27 cellular contexts compared by ENCODE assay signal in genomic region chr17:48970865-48971687, GRCh38. TPM values are rescaled to one million over a fixed set of nuclear protein-coding genes. Genes with fewer than 3 reads are reported as not detected.
DNase-seq lines count a peak whose midpoint lies in the region; ATAC-seq and TF ChIP-seq lines count a peak whose summit lies in the region.
"Had no signal": no experiment of that assay in that cellular context is flagged by ENCODE, and none has a peak within 500 bp of the region (broad histone marks: within the 10 kb centered on the region; RNA-seq: fewer than 3 reads in every experiment).

No MANE protein-coding gene starts in this region.

- H3K27ac Mint-ChIP-seq in activated naive CD8-positive, alpha-beta T cell treated with anti-CD3 and anti-CD28 coated beads, Interleukin-2, amount 50 U/mL, for 24 hours: no peak overlapping the region
- H3K27ac Mint-ChIP-seq: dendritic cell treated with granulocyte-macrophage colony-stimulating factor and Interleukin-4, amounts not matched to agents 40 ng/mL and 50 ng/mL, for 4 days; memory B cell; natural killer cell; stimulated activated naive CD8-positive, alpha-beta T cell treated with anti-CD3 and anti-CD28 coated beads, Interleukin-15, Interleukin-2, amounts not matched to agents 100 ng/mL and 50 ng/mL, for 24 hours had no signal

- TF ChIP-seq EP300 in sigmoid colon (IDR thresholded peaks at IDR 0.05): no peak

- BruUV-seq in HCT116 (replicated peaks; lab: Mats Ljungman, UMichigan): no TSS peak

- H3K9ac ChIP-seq in HCT116 (ENCODE audit: low read length): no peak overlapping the region

- H3K4me2 ChIP-seq in HCT116 (ENCODE audit: low read length) (peak overlapping the region; percentile 74), hepatocyte (peak overlapping the region; percentile 43)

- H3K9me3 Mint-ChIP-seq in activated naive CD8-positive, alpha-beta T cell treated with anti-CD3 and anti-CD28 coated beads, Interleukin-2, amount 50 U/mL, for 24 hours: no peaks in the 10 kb centered on the region
- H3K9me3 Mint-ChIP-seq: dendritic cell treated with granulocyte-macrophage colony-stimulating factor and Interleukin-4, amounts not matched to agents 40 ng/mL and 50 ng/mL, for 4 days; memory B cell; natural killer cell; stimulated activated naive CD8-positive, alpha-beta T cell treated with anti-CD3 and anti-CD28 coated beads, Interleukin-15, Interleukin-2, amounts not matched to agents 100 ng/mL and 50 ng/mL, for 24 hours had no signal

- H3K36me3 ChIP-seq in HCT116 (ENCODE audit: control insufficient read depth in 1 of 2, insufficient read depth in 2 of 2, low read length in 2 of 2) (no peaks in the 10 kb centered on the region), RWPE2 (ENCODE audit: low read depth) (no peaks in the 10 kb centered on the region), hepatocyte (replicated peaks; ENCODE audit: insufficient read depth, low read depth) (no peaks in the 10 kb centered on the region), sigmoid colon (no peaks in the 10 kb centered on the region), lower lobe of right lung (no peaks in the 10 kb centered on the region)
- H3K36me3 ChIP-seq: cardiac muscle cell, transverse colon had no signal

- H4K20me1 ChIP-seq in HCT116 (ENCODE audit: insufficient read depth): no peaks in the 10 kb centered on the region
- H4K20me1 ChIP-seq in hepatocyte (ENCODE audit: insufficient read depth, poor library complexity, severe bottlenecking): no peaks in the 10 kb centered on the region

- no peak for TF ChIP-seq RAD21 in HCT116 (IDR thresholded peaks at IDR 0.05; ENCODE audit: low read depth)

- ATAC-seq in HCT116: peak; percentile 12
- no peak for ATAC-seq in RWPE2 (ENCODE audit: low read depth)
- ATAC-seq in activated naive CD8-positive, alpha-beta T cell treated with anti-CD3 and anti-CD28 coated beads, Interleukin-2, amount 50 U/mL, for 24 hours: no peak
- no peak for ATAC-seq in lower lobe of right lung
- ATAC-seq: natural killer cell had no signal

- H2AFZ ChIP-seq in HCT116 (ENCODE audit: low read depth, low read length, poor library complexity, severe bottlenecking) (peak overlapping the region; percentile 13), hepatocyte (no peak overlapping the region)

- TF ChIP-seq CTCF in HCT116 (IDR thresholded peaks at IDR 0.05 in 2 of 3, conservative IDR thresholded peaks at IDR 0.05 in 1 of 3; ENCODE audit: borderline replicate concordance in 1 of 3, insufficient read depth in 1 of 3, low read depth in 2 of 3, low read length in 2 of 3): 0 out of 6 replicates have a peak, but pooled peaks of 1 of the 3 experiments have one; percentile 2
- no peak for TF ChIP-seq CTCF in RWPE2 (IDR thresholded peaks at IDR 0.05; ENCODE audit: poor library complexity, severe bottlenecking)
- no peak for TF ChIP-seq CTCF in hepatocyte (IDR thresholded peaks at IDR 0.05; ENCODE audit: poor library complexity)
- TF ChIP-seq CTCF in sigmoid colon (IDR thresholded peaks at IDR 0.05): no peak
- TF ChIP-seq CTCF in lower lobe of right lung (IDR thresholded peaks at IDR 0.05): no peak

- intact Hi-C loops in HCT116 (cut with micrococcal nuclease) (no loop called here), sigmoid colon (cut with DNase I) (no loop called here), lower lobe of right lung (cut with DNase I) (no loop called here)

- WGBS in hepatocyte (ENCODE audit: low lambda C conversion rate, missing lambda C conversion rate): 59% methylated on average over 12 of the region's 12 CpGs
- 64 to 82% methylated on average over 12 of the region's 12 CpGs for WGBS in sigmoid colon, 2 donors

- peaks cover 7% of the 10 kb centered on the region for H3K4me1 Mint-ChIP-seq in activated naive CD8-positive, alpha-beta T cell treated with anti-CD3 and anti-CD28 coated beads, Interleukin-2, amount 50 U/mL, for 24 hours
- H3K4me1 Mint-ChIP-seq: memory B cell, natural killer cell had no signal

- H3K4me1 ChIP-seq in HCT116 (ENCODE audit: control insufficient read depth in 1 of 2, insufficient read depth in 2 of 2, low read length in 2 of 2): peaks cover 46 to 50% of the 10 kb centered on the region in 2 experiments
- H3K4me1 ChIP-seq in RWPE2 (ENCODE audit: insufficient read depth, poor library complexity, severe bottlenecking): peaks cover 14% of the 10 kb centered on the region
- H3K4me1 ChIP-seq in hepatocyte (ENCODE audit: insufficient read depth): peaks cover 22% of the 10 kb centered on the region
- peaks cover 0 to 14% (median 12%) of the 10 kb centered on the region in 4 donors for H3K4me1 ChIP-seq in sigmoid colon
- H3K4me1 ChIP-seq in lower lobe of right lung: no peaks in the 10 kb centered on the region

- H3K9me2 ChIP-seq in HCT116 (ENCODE audit: insufficient read depth) (no peaks in the 10 kb centered on the region), hepatocyte (replicated peaks; ENCODE audit: insufficient read depth) (no peaks in the 10 kb centered on the region)

- H3K27me3 Mint-ChIP-seq in activated naive CD8-positive, alpha-beta T cell treated with anti-CD3 and anti-CD28 coated beads, Interleukin-2, amount 50 U/mL, for 24 hours: peaks cover 43% of the 10 kb centered on the region

- TF ChIP-seq POLR2A in HCT116 (IDR thresholded peaks at IDR 0.05; ENCODE audit: borderline replicate concordance, extremely low read depth, insufficient read depth, insufficient read length): no peak
- TF ChIP-seq POLR2A in sigmoid colon (IDR thresholded peaks at IDR 0.05): no peak

- H3K36me3 Mint-ChIP-seq in activated naive CD8-positive, alpha-beta T cell treated with anti-CD3 and anti-CD28 coated beads, Interleukin-2, amount 50 U/mL, for 24 hours (ENCODE audit: low read depth): no peaks in the 10 kb centered on the region
- H3K36me3 Mint-ChIP-seq: memory B cell, natural killer cell had no signal

- H3K4me3 ChIP-seq in HCT116 (replicated peaks in 1 of 2; ENCODE audit: low read depth in 1 of 2, low read length in 2 of 2): no peak overlapping the region
- no peak overlapping the region for H3K4me3 ChIP-seq in RWPE2 (ENCODE audit: severe bottlenecking)
- H3K4me3 ChIP-seq in hepatocyte: no peak overlapping the region
- H3K4me3 ChIP-seq in sigmoid colon: no peak overlapping the region
- no peak overlapping the region for H3K4me3 ChIP-seq in lower lobe of right lung
- H3K4me3 ChIP-seq: cardiac muscle cell, transverse colon had no signal

- H3K79me2 ChIP-seq in HCT116 (ENCODE audit: insufficient read depth, low read length) (no peaks in the 10 kb centered on the region), hepatocyte (no peaks in the 10 kb centered on the region)

- CTCF ChIA-PET in HCT116 (lab: Charles Lee): no interaction called here

- H3K27me3 ChIP-seq in HCT116 (ENCODE audit: insufficient read depth, low read length): no peaks in the 10 kb centered on the region
- H3K27me3 ChIP-seq in RWPE2 (ENCODE audit: insufficient read depth, poor library complexity, severe bottlenecking): no peaks in the 10 kb centered on the region
- no peaks in the 10 kb centered on the region for H3K27me3 ChIP-seq in hepatocyte
- H3K27me3 ChIP-seq in sigmoid colon: peaks cover 0 to 11% (median 0%) of the 10 kb centered on the region in 3 donors
- peaks cover 32% of the 10 kb centered on the region for H3K27me3 ChIP-seq in lower lobe of right lung (ENCODE audit: low read depth)
- H3K27me3 ChIP-seq: cardiac muscle cell had no signal

- POLR2A ChIA-PET in HCT116 (lab: Charles Lee): interaction anchor here (0.6 to 4.2 kb wide), 4 partner anchors 10 to 207 kb away, joined by 3 to 17 read pairs (median 4); partner anchors contain the start of gene SNF8

- H3K27ac ChIP-seq in HCT116 (ENCODE audit: low read depth, low read length) (no peak overlapping the region), RWPE2 (ENCODE audit: poor library complexity, severe bottlenecking) (peak overlapping the region; percentile 73), hepatocyte (peak overlapping the region; percentile 86), sigmoid colon (no peak overlapping the region), lower lobe of right lung (no peak overlapping the region)

- no peak overlapping the region for H3K4me3 Mint-ChIP-seq in activated naive CD8-positive, alpha-beta T cell treated with anti-CD3 and anti-CD28 coated beads, Interleukin-2, amount 50 U/mL, for 24 hours
- H3K4me3 Mint-ChIP-seq: dendritic cell treated with granulocyte-macrophage colony-stimulating factor and Interleukin-4, amounts not matched to agents 40 ng/mL and 50 ng/mL, for 4 days; memory B cell; natural killer cell; stimulated activated naive CD8-positive, alpha-beta T cell treated with anti-CD3 and anti-CD28 coated beads, Interleukin-15, Interleukin-2, amounts not matched to agents 100 ng/mL and 50 ng/mL, for 24 hours had no signal

- no peak for DNase-seq in HCT116 (ENCODE audit: low read depth, low spot score)
- no peak for DNase-seq in RWPE2 (ENCODE audit: low spot score)
- DNase-seq in hepatocyte (ENCODE audit: low spot score): peak; percentile 38
- peak; percentile 36 for DNase-seq in sigmoid colon
- no peak for DNase-seq in activated gamma-delta T cell (lab: John Stamatoyannopoulos, UW)
- no peak for DNase-seq in activated naive CD8-positive, alpha-beta T cell treated with anti-CD3 and anti-CD28 coated beads, Interleukin-2, amount 50 U/mL, for 24 hours
- no peak for DNase-seq in activated CD8-positive, alpha-beta memory T cell treated with anti-CD3 and anti-CD28 coated beads for 24 hours
- no peak for DNase-seq in lower lobe of right lung
- DNase-seq: activated gamma-delta T cell treated with Interleukin-2 at 50 U/mL for 16 hours; AML-193; HCEC 1CT; kidney glomerular epithelial cell; natural killer cell; NCI-H2081 treated with DMSO at 0.1 percent for 48 hours; Right ventricle myocardium superior; stimulated activated CD4-positive, alpha-beta T cell treated with anti-CD3 and anti-CD28 coated beads, Interleukin-2, amount 100 ng/mL, for 48 hours; T-helper 1 cell; transverse colon had no signal

- H3K9me3 ChIP-seq in HCT116 (ENCODE audit: control insufficient read depth in 1 of 2, insufficient read depth in 1 of 2, low read depth in 1 of 2, low read length in 2 of 2): no peaks in the 10 kb centered on the region
- no peaks in the 10 kb centered on the region for H3K9me3 ChIP-seq in RWPE2 (ENCODE audit: severe bottlenecking)
- no peaks in the 10 kb centered on the region for H3K9me3 ChIP-seq in hepatocyte (ENCODE audit: low read depth)
- H3K9me3 ChIP-seq in sigmoid colon: no peaks in the 10 kb centered on the region
- H3K9me3 ChIP-seq in lower lobe of right lung: no peaks in the 10 kb centered on the region
- H3K9me3 ChIP-seq: transverse colon had no signal

- RAD21 ChIA-PET in HCT116 (lab: Charles Lee; ENCODE audit: low non-redundant PET in 1 of 2, low total read pairs in 2 of 2, uncharacterized antibody in 2 of 2, unreplicated experiment in 2 of 2): no interaction called here

RNA-seq across cellular contexts. Expression of gene GIP, which starts 2.7 kb away (rescaled TPM):
- total RNA-seq in HCT116 (2021; ENCODE audit: unreplicated experiment) (not detected), hepatocyte (not detected in 2 replicates), sigmoid colon (not detected), lower lobe of right lung (not detected)
- polyA plus RNA-seq in HCT116 (2012): not detected in 2 replicates
- polyA plus RNA-seq in hepatocyte (2.3 TPM in 2 replicates), sigmoid colon (not detected)
- total RNA-seq: cardiac muscle cell, Daoy, fibroblast of villous mesenchyme, natural killer cell, NCI-H460, posterior vena cava, Right ventricle myocardium superior, skeletal muscle tissue, transverse colon had no signal

RNA-seq across cellular contexts. Expression of gene IGF2BP1, which starts 26.1 kb away (rescaled TPM):
- total RNA-seq in HCT116 (2021; ENCODE audit: unreplicated experiment) (0.91 TPM), hepatocyte (42.9 and 50.0 TPM in 2 replicates), sigmoid colon (under 1 TPM in 2 of 4 donors, not detected in 2; 0.14 to 0.36 TPM), lower lobe of right lung (not detected)
- 0.09 and 0.25 TPM in 2 replicates for polyA plus RNA-seq in HCT116 (2012)
- polyA plus RNA-seq in hepatocyte (37.0 and 40.7 TPM in 2 replicates), sigmoid colon (under 1 TPM in 1 of 3 donors, not detected in 2; 0.20 TPM)
- total RNA-seq: natural killer cell, Right ventricle myocardium superior had no signal

RNA-seq across cellular contexts. Expression of gene SNF8, which starts 26.4 kb away (rescaled TPM):
- total RNA-seq in HCT116 (2021; ENCODE audit: unreplicated experiment) (178 TPM), hepatocyte (91.5 and 101 TPM in 2 replicates), sigmoid colon (10 to 100 TPM; 74.1 to 94.5 (median 85.2) TPM), lower lobe of right lung (76.9 TPM)
- polyA plus RNA-seq in HCT116 (2012): 158 and 161 TPM in 2 replicates
- polyA plus RNA-seq in hepatocyte (195 and 227 TPM in 2 replicates), sigmoid colon (100 to 1,000 TPM; 108 to 174 (median 145) TPM)

Comparison
In these comparisons a context has a peak if more than half of its experiments do, and no peak if none do; other contexts are left out.
1. DNase-seq: peak in hepatocyte (single experiment) and sigmoid colon (single experiment); none in HCT116 (single experiment), RWPE2 (single experiment), activated gamma-delta T cell (single experiment), activated naive CD8-positive, alpha-beta T cell treated with anti-CD3 and anti-CD28 coated beads, Interleukin-2, amount 50 U/mL, for 24 hours (single experiment), activated CD8-positive, alpha-beta memory T cell treated with anti-CD3 and anti-CD28 coated beads for 24 hours (single experiment) and lower lobe of right lung (single experiment).
2. H3K27ac ChIP-seq: peak in RWPE2 (single experiment) and hepatocyte (single experiment); none in HCT116 (single experiment), sigmoid colon (0 of 4) and lower lobe of right lung (single experiment).
3. RNA of gene IGF2BP1, which starts 26.1 kb away (total RNA-seq): 42.9 to 50.0 TPM in hepatocyte; 0.91 TPM in HCT116 (single experiment), 0.14 to 0.36 TPM in sigmoid colon and not detected in lower lobe of right lung (single experiment); every median in the first group is over 10 times any median in the second.